ENCODE assay signal across 24 cellular contexts in the genomic region with DNA sequence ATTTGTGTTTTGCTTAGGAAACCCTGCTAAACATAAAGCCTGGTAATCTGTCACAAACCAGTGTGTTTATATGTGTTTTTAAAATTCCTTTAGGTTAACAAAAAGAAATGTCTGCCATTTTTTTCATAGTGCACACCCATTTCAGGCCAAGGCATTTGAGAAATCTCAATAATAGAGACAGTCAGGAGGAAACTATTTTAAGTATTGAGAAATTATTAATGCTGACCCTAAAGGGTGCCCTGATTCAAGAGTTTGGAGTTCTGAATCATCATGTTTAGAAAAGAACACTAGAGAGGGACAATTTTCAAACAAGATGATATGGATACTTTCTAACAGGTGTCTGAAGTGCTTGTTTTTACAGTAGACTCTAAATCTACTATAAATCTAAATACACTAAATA. TPM values are rescaled to one million over a fixed set of nuclear protein-coding genes. Genes with fewer than 3 reads are reported as not detected.
DNase-seq lines count a peak whose midpoint lies in the region; ATAC-seq and TF ChIP-seq lines count a peak whose summit lies in the region.
"Had no signal": no experiment of that assay in that cellular context is flagged by ENCODE, and none has a peak within 500 bp of the region (broad histone marks: within the 10 kb centered on the region; RNA-seq: fewer than 3 reads in every experiment).

No MANE protein-coding gene starts in this region.

- H2AFZ ChIP-seq in trophoblast cell (ENCODE audit: insufficient read depth, low read length, poor library complexity) = no peak overlapping the region

- H3K9ac ChIP-seq in trophoblast cell (ENCODE audit: low read length) = no peak overlapping the region
- H3K9ac ChIP-seq: BLaER1 had no signal

- no peak overlapping the region for H4K12ac ChIP-seq in trophoblast cell (ENCODE audit: low read depth, low read length)

- H3K4me1 ChIP-seq in trophoblast cell (ENCODE audit: control insufficient read depth in 1 of 2, insufficient read depth in 2 of 2, low read length in 2 of 2) = no peaks in the 10 kb centered on the region
- H3K4me1 ChIP-seq: A549, BE2C, BLaER1 had no signal

- no peaks in the 10 kb centered on the region for H3K79me1 ChIP-seq in trophoblast cell (ENCODE audit: low read length)

- H3K27ac ChIP-seq in AG04450 (ENCODE audit: low read depth, low read length) = no peak overlapping the region
- H3K27ac ChIP-seq in trophoblast cell (ENCODE audit: low read depth, low read length) = no peak overlapping the region
- H3K27ac ChIP-seq: 22Rv1, A549, BLaER1 had no signal

- no peak overlapping the region for H4K91ac ChIP-seq in trophoblast cell (ENCODE audit: low read depth, low read length)

- no peak overlapping the region for H3K18ac ChIP-seq in trophoblast cell (ENCODE audit: low read length)

- no peak for TF ChIP-seq CTCF in AG04450 (IDR thresholded peaks at IDR 0.05; ENCODE audit: low read depth, low read length)
- no peak for TF ChIP-seq CTCF in choroid plexus epithelial cell (conservative IDR thresholded peaks at IDR 0.05; ENCODE audit: low read depth, low read length)

- H2BK12ac ChIP-seq in trophoblast cell (ENCODE audit: low read length) = no peak overlapping the region

- H3K23ac ChIP-seq in trophoblast cell (ENCODE audit: low read length) = no peak overlapping the region

- H3K79me2 ChIP-seq in trophoblast cell (ENCODE audit: control insufficient read depth, insufficient read depth, low read length, poor library complexity) = no peaks in the 10 kb centered on the region

- no peaks in the 10 kb centered on the region for H3K9me3 ChIP-seq in AG04450 (ENCODE audit: control insufficient read depth, insufficient read depth, low read length)
- H3K9me3 ChIP-seq in trophoblast cell (ENCODE audit: insufficient read depth, low read depth, low read length) = no peaks in the 10 kb centered on the region
- H3K9me3 ChIP-seq: A549, BE2C had no signal

- no peaks in the 10 kb centered on the region for H3K36me3 ChIP-seq in trophoblast cell (ENCODE audit: control insufficient read depth in 1 of 2, insufficient read depth in 2 of 2, low read length in 2 of 2)
- H3K36me3 ChIP-seq: BE2C, BLaER1 had no signal

- H2BK5ac ChIP-seq in trophoblast cell (ENCODE audit: low read depth, low read length, poor library complexity) = no peak overlapping the region

- no peak overlapping the region for H3K14ac ChIP-seq in trophoblast cell (ENCODE audit: low read length)

- ATAC-seq in GM19023 (IDR thresholded peaks at IDR 0.05; ENCODE audit: unreplicated experiment) = no peak
- ATAC-seq: A549, GM12878 had no signal

- no peak overlapping the region for H4K8ac ChIP-seq in trophoblast cell (ENCODE audit: low read depth, low read length)

- H3K4me2 ChIP-seq in trophoblast cell (ENCODE audit: low read length) = no peak overlapping the region
- H3K4me2 ChIP-seq: A549, BLaER1 had no signal

- DNase-seq in AG04450 (ENCODE audit: low read depth, low spot score) = peak; percentile 16
- DNase-seq in choroid plexus epithelial cell (ENCODE audit: low read depth) = peak; percentile 9
- DNase-seq in trophoblast cell = peak; percentile 8 to 76
- no peak for DNase-seq in SW 1271 (lab: John Stamatoyannopoulos, UW)
- no peak for DNase-seq in NCI-H2196 (lab: John Stamatoyannopoulos, UW; ENCODE audit: unreplicated experiment)
- DNase-seq: BE2C; C1 segment of cervical spinal cord; CD4-positive, alpha-beta memory T cell; CD4-positive, CD25-positive, alpha-beta regulatory T cell; CD8-positive, alpha-beta memory T cell; COR-L47; DMS 273 treated with DMSO at 0.1 percent for 48 hours; DMS153; DMS53; DMS79; DND-41; EL; GDM1 had no signal

- POLR2A ChIA-PET in AG04450 (lab: Yijun Ruan, JAX) = no interaction called here

- H2BK120ac ChIP-seq in trophoblast cell (ENCODE audit: insufficient read depth, low read length, poor library complexity) = no peak overlapping the region

- H3K4me3 ChIP-seq in AG04450 (ENCODE audit: low read depth, low read length) = no peak overlapping the region
- H3K4me3 ChIP-seq in choroid plexus epithelial cell (ENCODE audit: low read depth, low read length) = no peak overlapping the region
- no peak overlapping the region for H3K4me3 ChIP-seq in trophoblast cell (ENCODE audit: low read depth, low read length)
- H3K4me3 ChIP-seq: A549, BLaER1, GM12878 had no signal

- H3K27me3 ChIP-seq in AG04450 (ENCODE audit: control insufficient read depth, insufficient read depth, low read length) (no peaks in the 10 kb centered on the region), trophoblast cell (ENCODE audit: insufficient read depth, low read length) (no peaks in the 10 kb centered on the region)
- H3K27me3 ChIP-seq: BE2C, BLaER1 had no signal

- CTCF ChIA-PET in AG04450 (lab: Charles Lee) = no interaction called here

- H3K4ac ChIP-seq in trophoblast cell (ENCODE audit: low read depth, low read length) = no peak overlapping the region

- no peak overlapping the region for H2AK5ac ChIP-seq in trophoblast cell (ENCODE audit: low read length)

RNA-seq across cellular contexts. Expression of gene MALRD1, which starts 28.7 kb away (rescaled TPM):
- 2.1 and 2.4 TPM in 2 replicates for polyA plus RNA-seq in AG04450 (2011; rRNA removed)
- polyA minus RNA-seq in AG04450 (2011; rRNA and poly(A)+ RNA removed) = 7.4 and 9.1 TPM in 2 replicates
- polyA plus RNA-seq in trophoblast cell (2013) = 0.03 TPM in 1 of 2 replicates, not detected in the other
- polyA plus RNA-seq: A549; CD14-positive monocyte; CD4-positive, alpha-beta memory T cell; CD4-positive, CD25-positive, alpha-beta regulatory T cell; CD8-positive, alpha-beta memory T cell had no signal

Comparison
In these comparisons a context has a peak if more than half of its experiments do, and no peak if none do; other contexts are left out.
1. DNase-seq: peak in AG04450 (single experiment), choroid plexus epithelial cell (single experiment) and trophoblast cell (2 of 2); none in SW 1271 (0 of 2) and NCI-H2196 (single experiment).